Comparison of ENCODE assay signal across 24 cellular contexts in genomic region chr9:130996672-130997394, GRCh38. TPM values are rescaled to one million over a fixed set of nuclear protein-coding genes. Genes with fewer than 3 reads are reported as not detected.
"Had no signal": no experiment of that assay in that cellular context is flagged by ENCODE, and none has a peak within 500 bp of the region (broad histone marks: within the 10 kb centered on the region; RNA-seq: fewer than 3 reads in every experiment).

No MANE protein-coding gene starts in this region.

- ATAC-seq: esophagus mucosa; heart right ventricle; left lobe of liver; mucosa of descending colon; naive thymus-derived CD8-positive, alpha-beta T cell; pancreas; right lobe of liver; stimulated activated memory B cell treated with anti-CD40 and anti-IgM and Interleukin-4, amounts not matched to agents 10 μg/mL and 1 μg/mL and 100 μg/mL, for 72 hours; upper lobe of right lung had no signal

- H3K4me1 ChIP-seq: pancreas, prostate gland, right lobe of liver, tibial artery, upper lobe of right lung had no signal

- H3K9me3 ChIP-seq: heart right ventricle, mucosa of descending colon, pancreas, prostate gland, right lobe of liver, spleen, tibial artery, upper lobe of right lung had no signal

- H3K4me3 Mint-ChIP-seq: naive thymus-derived CD8-positive, alpha-beta T cell; neural crest cell; stimulated activated memory B cell treated with anti-CD40 and anti-IgM and Interleukin-4, amounts not matched to agents 10 μg/mL and 1 μg/mL and 100 μg/mL, for 72 hours; stimulated activated naive CD8-positive, alpha-beta T cell treated with anti-CD3 and anti-CD28 coated beads, Interleukin-15, Interleukin-2, amounts not matched to agents 100 ng/mL and 50 ng/mL, for 24 hours had no signal

- H3K9me3 Mint-ChIP-seq: naive thymus-derived CD8-positive, alpha-beta T cell; neural crest cell; stimulated activated memory B cell treated with anti-CD40 and anti-IgM and Interleukin-4, amounts not matched to agents 10 μg/mL and 1 μg/mL and 100 μg/mL, for 72 hours; stimulated activated naive CD8-positive, alpha-beta T cell treated with anti-CD3 and anti-CD28 coated beads, Interleukin-15, Interleukin-2, amounts not matched to agents 100 ng/mL and 50 ng/mL, for 24 hours had no signal

- H3K36me3 Mint-ChIP-seq: naive thymus-derived CD8-positive, alpha-beta T cell; stimulated activated memory B cell treated with anti-CD40 and anti-IgM and Interleukin-4, amounts not matched to agents 10 μg/mL and 1 μg/mL and 100 μg/mL, for 72 hours had no signal

- H3K27ac ChIP-seq: coronary artery, heart right ventricle, pancreas, prostate gland, right lobe of liver, spleen, tibial artery, upper lobe of right lung had no signal

- H3K27ac Mint-ChIP-seq: naive thymus-derived CD8-positive, alpha-beta T cell; stimulated activated memory B cell treated with anti-CD40 and anti-IgM and Interleukin-4, amounts not matched to agents 10 μg/mL and 1 μg/mL and 100 μg/mL, for 72 hours; stimulated activated naive CD8-positive, alpha-beta T cell treated with anti-CD3 and anti-CD28 coated beads, Interleukin-15, Interleukin-2, amounts not matched to agents 100 ng/mL and 50 ng/mL, for 24 hours had no signal

- DNase-seq: effector CD8-positive, alpha-beta T cell; heart right ventricle; hypothalamus; islet precursor cell; mammary epithelial cell; naive thymus-derived CD8-positive, alpha-beta T cell; nucleus accumbens; pancreas; spleen; stimulated activated CD4-positive, alpha-beta T cell treated with anti-CD3 and anti-CD28 coated beads, Interleukin-15, amount 100 ng/mL, for 24 hours; stimulated activated CD4-positive, alpha-beta T cell treated with anti-CD3 and anti-CD28 coated beads, Interleukin-1b, Interleukin-23, amount 100 ng/mL, for 48 hours; stimulated activated CD4-positive, alpha-beta T cell treated with anti-CD3 and anti-CD28 coated beads, Interleukin-4, amount 100 ng/mL, for 24 hours; tibial artery; upper lobe of right lung had no signal

- H3K36me3 ChIP-seq: heart right ventricle, pancreas, prostate gland, right lobe of liver, spleen, tibial artery, upper lobe of right lung had no signal

- H3K4me3 ChIP-seq: coronary artery, heart right ventricle, mucosa of descending colon, pancreas, prostate gland, right lobe of liver, spleen, tibial artery, upper lobe of right lung had no signal

- H3K27me3 ChIP-seq: right lobe of liver had no signal

RNA-seq across cellular contexts. Expression of gene LAMC3, which starts 12.1 kb away (rescaled TPM):
- total RNA-seq: mammary epithelial cell had no signal

RNA-seq across cellular contexts. Expression of gene FIBCD1, which starts 57.8 kb away (rescaled TPM):
- total RNA-seq: glomerular endothelial cell; left lobe of liver; naive thymus-derived CD8-positive, alpha-beta T cell; right lobe of liver had no signal
